8 cellular contexts compared by ENCODE assay signal in the genomic region with DNA sequence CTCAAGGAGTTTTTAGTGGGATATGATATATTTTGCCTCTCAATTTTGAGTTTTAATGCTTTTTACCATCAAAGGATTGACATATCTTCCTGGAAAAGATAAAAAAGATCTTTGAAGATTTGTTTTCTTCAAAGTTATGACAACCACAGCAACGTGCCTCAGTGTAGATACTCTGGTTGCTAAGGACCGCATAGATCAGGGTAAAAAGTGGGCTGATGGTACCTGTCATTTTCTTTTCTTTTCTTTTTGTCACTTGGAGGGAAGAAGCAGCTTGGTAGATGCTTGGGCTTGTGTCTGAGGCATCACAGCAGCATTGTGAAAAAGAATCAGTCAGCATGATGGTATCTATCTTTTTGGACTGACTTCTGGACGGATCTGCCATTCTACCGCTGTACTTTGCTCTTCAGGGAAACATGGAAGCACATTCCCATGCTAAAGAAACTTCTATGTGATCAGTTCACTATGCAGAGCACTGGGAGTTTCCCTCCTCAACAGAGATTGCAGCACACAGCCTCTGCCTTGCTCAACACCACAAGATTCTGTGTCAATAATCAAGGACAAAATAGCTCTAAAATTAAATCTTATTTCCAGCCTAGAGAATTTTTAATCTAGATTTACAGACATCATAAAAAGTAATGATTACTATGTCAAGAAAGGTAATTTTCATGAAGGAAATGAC. TPM values are rescaled to one million over a fixed set of nuclear protein-coding genes. Genes with fewer than 3 reads are reported as not detected.
DNase-seq lines count a peak whose midpoint lies in the region; FAIRE-seq and TF ChIP-seq lines count a peak whose summit lies in the region.

No MANE protein-coding gene starts in this region.

- no peak overlapping the region for H3K4me2 ChIP-seq in endothelial cell of umbilical vein (ENCODE audit: insufficient read depth, low read length)

- H3K79me2 ChIP-seq in endothelial cell of umbilical vein (ENCODE audit: control insufficient read depth, insufficient read depth, low read length) = no peaks in the 10 kb centered on the region

- H3K4me3 ChIP-seq in endothelial cell of umbilical vein (replicated peaks in 1 of 3; ENCODE audit: insufficient read depth in 1 of 3, low read depth in 1 of 3, low read length in 3 of 3) = no peak overlapping the region

- H3K9me1 ChIP-seq in endothelial cell of umbilical vein (replicated peaks; ENCODE audit: control insufficient read depth, extremely low read depth, insufficient read depth, low read length) = no peaks in the 10 kb centered on the region

- no peaks in the 10 kb centered on the region for H3K36me3 ChIP-seq in endothelial cell of umbilical vein (ENCODE audit: control insufficient read depth in 2 of 2, extremely low read depth in 1 of 2, insufficient read depth in 2 of 2, low read length in 2 of 2)

- intact Hi-C loops in endothelial cell of umbilical vein (cut with micrococcal nuclease) = loop anchor here (5.0 kb wide), 1 partner anchor 195 kb away; no protein-coding TSS in a partner anchor

- no TSS peak for BruUV-seq in endothelial cell of umbilical vein (replicated peaks; lab: Mats Ljungman, UMichigan)

- CTCF ChIA-PET in endothelial cell of umbilical vein (lab: Charles Lee) = interaction anchor here (0.9 to 2.0 kb wide), 3 partner anchors 9 to 23 kb away, joined by 3 to 7 read pairs (median 4); no protein-coding TSS in a partner anchor

- H3K9me3 ChIP-seq in endothelial cell of umbilical vein (replicated peaks; ENCODE audit: control insufficient read depth, insufficient read depth, low read length) = no peaks in the 10 kb centered on the region

- peak; percentile 37 for FAIRE-seq in endothelial cell of umbilical vein (lab: Jason Lieb, UNC)

- TF ChIP-seq CTCF in endothelial cell of umbilical vein (IDR thresholded peaks at IDR 0.05; ENCODE audit: extremely low read depth in 1 of 2, insufficient read depth in 1 of 2, low read depth in 1 of 2, low read length in 2 of 2) = no peak

- no peak for TF ChIP-seq POLR2A in endothelial cell of umbilical vein (IDR thresholded peaks at IDR 0.05; ENCODE audit: low read depth, low read length)

- DNase-seq in EH (ENCODE audit: low read depth) (peak; percentile 64), NOMO-1 treated with DMSO at 0.1 percent for 48 hours (lab: John Stamatoyannopoulos, UW; ENCODE audit: unreplicated experiment) (peak; percentile 61), endothelial cell of umbilical vein (ENCODE audit: low read depth, low spot score) (no peak), pons (ENCODE audit: low spot score) (peak; percentile 58), NCI-H2029 (lab: John Stamatoyannopoulos, UW) (no peak), NCI-H2171 treated with DMSO at 0.1 percent for 48 hours (lab: John Stamatoyannopoulos, UW) (no peak), UCSD-AML1 (lab: John Stamatoyannopoulos, UW; ENCODE audit: unreplicated experiment) (no peak)
- DNase-seq in activated effector memory CD4-positive, alpha-beta T cell treated with Interleukin-2 at 50 U/mL for 16 hours = no peak

- no peak overlapping the region for H3K9ac ChIP-seq in endothelial cell of umbilical vein (replicated peaks; ENCODE audit: extremely low read depth, insufficient read depth, low read length)

- H2AFZ ChIP-seq in endothelial cell of umbilical vein (ENCODE audit: low read depth, low read length) = peak overlapping the region; percentile 41

- H3K27ac ChIP-seq in endothelial cell of umbilical vein (ENCODE audit: insufficient read depth, low read depth, low read length) = no peak overlapping the region

- no peaks in the 10 kb centered on the region for H4K20me1 ChIP-seq in endothelial cell of umbilical vein (replicated peaks; ENCODE audit: control insufficient read depth, extremely low read depth, insufficient read depth, low read length)

- H3K27me3 ChIP-seq in endothelial cell of umbilical vein (ENCODE audit: control insufficient read depth in 2 of 2, insufficient read depth in 2 of 2, low read length in 2 of 2) = no peaks in the 10 kb centered on the region

- H3K4me1 ChIP-seq in endothelial cell of umbilical vein (ENCODE audit: control insufficient read depth, extremely low read depth, insufficient read depth, low read length) = peaks cover 9% of the 10 kb centered on the region

- POLR2A ChIA-PET in endothelial cell of umbilical vein (lab: Charles Lee) = no interaction called here

- dilution Hi-C loops in endothelial cell of umbilical vein (cut with MboI; ENCODE audit: extremely low pct_ligation_motif_present, low sequenced_read_pairs) = no loop called here

TF ChIP-seq in endothelial cell of umbilical vein, 7 proteins besides CTCF, POLR2A, EP300 and RAD21:
- TF ChIP-seq MAX (IDR thresholded peaks at IDR 0.05; ENCODE audit: insufficient read depth, insufficient read length) (no peak), JUN (IDR thresholded peaks at IDR 0.05; ENCODE audit: borderline replicate concordance, insufficient read depth, insufficient read length, low read depth) (no peak), POLR2AphosphoS5 (IDR thresholded peaks at IDR 0.05; ENCODE audit: insufficient read depth, low read depth, low read length) (no peak), MYC (IDR thresholded peaks at IDR 0.05; ENCODE audit: low read depth, low read length) (no peak), GATA2 (IDR thresholded peaks at IDR 0.05; ENCODE audit: insufficient read depth, insufficient read length, low read depth, low read length) (no peak), FOS (IDR thresholded peaks at IDR 0.05; ENCODE audit: borderline replicate concordance, insufficient read depth, low read length) (no peak), EZH2 (IDR thresholded peaks at IDR 0.05; ENCODE audit: borderline replicate concordance, low read depth, low read length, severe bottlenecking) (no peak)

RNA-seq across cellular contexts. Expression of gene SGK1, which starts 54.8 kb away (rescaled TPM):
- 121 and 150 TPM in 2 replicates for total RNA-seq in endothelial cell of umbilical vein
- 113 and 128 TPM in 2 replicates for polyA plus RNA-seq in endothelial cell of umbilical vein
- polyA plus RNA-seq in endothelial cell of umbilical vein (2011; cell fraction: cytosol; rRNA removed) = 241 and 247 TPM in 2 replicates
- 531 and 683 TPM in 2 replicates for polyA plus RNA-seq in endothelial cell of umbilical vein (2011; cell fraction: nucleus; rRNA removed)
- 220 and 382 TPM in 2 replicates for polyA plus RNA-seq in endothelial cell of umbilical vein (2012)
- polyA minus RNA-seq in endothelial cell of umbilical vein = 120 and 155 TPM in 2 replicates
- 310 TPM for polyA minus RNA-seq in endothelial cell of umbilical vein (2011; cell fraction: cytosol; rRNA and poly(A)+ RNA removed)
- polyA minus RNA-seq in endothelial cell of umbilical vein (2011; cell fraction: nucleus; rRNA and poly(A)+ RNA removed) = 266 and 294 TPM in 2 replicates

Comparison
In these comparisons a context has a peak if more than half of its experiments do, and no peak if none do; other contexts are left out.
1. DNase-seq: peak in EH (single experiment), NOMO-1 treated with DMSO at 0.1 percent for 48 hours (single experiment) and pons (single experiment); none in endothelial cell of umbilical vein (single experiment), NCI-H2029 (single experiment), NCI-H2171 treated with DMSO at 0.1 percent for 48 hours (single experiment), activated effector memory CD4-positive, alpha-beta T cell treated with Interleukin-2 at 50 U/mL for 16 hours (single experiment) and UCSD-AML1 (single experiment).